ENCODE assay signal across 12 cellular contexts in the genomic region with DNA sequence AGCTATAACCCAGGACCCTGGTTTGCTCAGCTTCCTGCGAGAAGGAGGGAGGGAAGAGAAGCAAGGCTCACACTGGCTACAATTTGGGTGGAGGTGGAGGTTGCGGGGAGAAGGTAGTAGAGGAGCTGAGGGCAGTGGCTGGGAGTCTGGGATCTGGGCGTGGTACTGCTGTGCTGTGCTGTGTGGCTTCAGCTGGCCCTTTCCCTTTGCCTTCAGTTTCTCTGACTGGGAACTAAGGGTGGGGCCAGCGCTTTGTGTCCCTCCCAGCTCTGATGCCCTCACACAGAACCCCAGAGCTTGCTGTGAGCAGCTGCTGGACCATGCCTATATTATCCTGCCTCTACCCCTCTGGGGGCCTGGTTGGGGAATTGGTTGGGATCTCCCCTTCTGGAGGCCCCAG.
DNase-seq lines count a peak whose midpoint lies in the region; ATAC-seq and TF ChIP-seq lines count a peak whose summit lies in the region.
"Had no signal": no experiment of that assay in that cellular context is flagged by ENCODE, and none has a peak within 500 bp of the region (broad histone marks: within the 10 kb centered on the region; RNA-seq: fewer than 3 reads in every experiment).

No MANE protein-coding gene starts in this region.

- intact Hi-C loops in natural killer cell (cut with micrococcal nuclease), result loop anchor here (2.0 to 5.0 kb wide), 2 partner anchors 14 to 843 kb away; no protein-coding TSS in a partner anchor

- peak overlapping the region; percentile 67 for H3K4me3 Mint-ChIP-seq in stimulated activated naive CD8-positive, alpha-beta T cell treated with anti-CD3 and anti-CD28 coated beads, Interleukin-15, Interleukin-2, amounts not matched to agents 100 ng/mL and 50 ng/mL, for 24 hours
- H3K4me3 Mint-ChIP-seq in endothelial cell (ENCODE audit: unreplicated experiment) (peak overlapping the region; percentile 73), natural killer cell (peak overlapping the region; percentile 91)
- H3K4me3 Mint-ChIP-seq: HFFc6, nephron progenitor cell had no signal

- no peak for ATAC-seq in stimulated activated naive CD8-positive, alpha-beta T cell treated with anti-CD3 and anti-CD28 coated beads, Interleukin-15, Interleukin-2, amounts not matched to agents 100 U/mL and 50 U/mL, for 24 hours
- no peak for ATAC-seq in natural killer cell
- ATAC-seq in GM19351 (IDR thresholded peaks at IDR 0.05; ENCODE audit: unreplicated experiment), result no peak
- ATAC-seq in HG02840 (IDR thresholded peaks at IDR 0.05; ENCODE audit: low FRiP score, unreplicated experiment), result no peak

- no peak for DNase-seq in stimulated activated naive CD8-positive, alpha-beta T cell treated with anti-CD3 and anti-CD28 coated beads, Interleukin-15, Interleukin-2, amounts not matched to agents 100 U/mL and 50 U/mL, for 24 hours
- DNase-seq in endothelial cell (ENCODE audit: low spot score) (no peak), natural killer cell (no peak)
- no peak for DNase-seq in stimulated activated CD4-positive, alpha-beta T cell treated with anti-CD3 and anti-CD28 coated beads, Interleukin-2, amount 100 ng/mL, for 24 hours
- no peak for DNase-seq in stimulated activated CD4-positive, alpha-beta T cell treated with anti-CD3 and anti-CD28 coated beads, Interleukin-1b, Interleukin-23, amount 100 ng/mL, for 48 hours
- DNase-seq: HFFc6; hippocampal formation; nephron progenitor cell; stimulated activated CD4-positive, alpha-beta T cell treated with anti-CD3 and anti-CD28 coated beads, Interleukin-2, amount 100 ng/mL, for 48 hours had no signal

- no peaks in the 10 kb centered on the region for H3K9me3 Mint-ChIP-seq in stimulated activated naive CD8-positive, alpha-beta T cell treated with anti-CD3 and anti-CD28 coated beads, Interleukin-15, Interleukin-2, amounts not matched to agents 100 ng/mL and 50 ng/mL, for 24 hours
- H3K9me3 Mint-ChIP-seq in endothelial cell (ENCODE audit: unreplicated experiment) (no peaks in the 10 kb centered on the region), natural killer cell (no peaks in the 10 kb centered on the region)
- H3K9me3 Mint-ChIP-seq: HFFc6, nephron progenitor cell had no signal

- peak overlapping the region; percentile 90 for H3K27ac Mint-ChIP-seq in stimulated activated naive CD8-positive, alpha-beta T cell treated with anti-CD3 and anti-CD28 coated beads, Interleukin-15, Interleukin-2, amounts not matched to agents 100 ng/mL and 50 ng/mL, for 24 hours
- H3K27ac Mint-ChIP-seq in endothelial cell (ENCODE audit: unreplicated experiment), result peak overlapping the region; percentile 86
- peak overlapping the region; percentile 88 to 98 for H3K27ac Mint-ChIP-seq in natural killer cell
- H3K27ac Mint-ChIP-seq: HFFc6, nephron progenitor cell had no signal

- no peaks in the 10 kb centered on the region for H3K27me3 Mint-ChIP-seq in stimulated activated naive CD8-positive, alpha-beta T cell treated with anti-CD3 and anti-CD28 coated beads, Interleukin-15, Interleukin-2, amounts not matched to agents 100 ng/mL and 50 ng/mL, for 24 hours
- H3K27me3 Mint-ChIP-seq in endothelial cell (ENCODE audit: unreplicated experiment) (peaks cover 37% of the 10 kb centered on the region), natural killer cell (ENCODE audit: low read depth in 2 of 2) (no peaks in the 10 kb centered on the region)

- peaks cover 65% of the 10 kb centered on the region for H3K36me3 Mint-ChIP-seq in stimulated activated naive CD8-positive, alpha-beta T cell treated with anti-CD3 and anti-CD28 coated beads, Interleukin-15, Interleukin-2, amounts not matched to agents 100 ng/mL and 50 ng/mL, for 24 hours (ENCODE audit: low read depth)
- H3K36me3 Mint-ChIP-seq in endothelial cell (ENCODE audit: low read depth, unreplicated experiment), result peaks cover 69% of the 10 kb centered on the region
- H3K36me3 Mint-ChIP-seq in natural killer cell, result peaks cover 5% of the 10 kb centered on the region

- TF ChIP-seq CTCF in endothelial cell (IDR thresholded peaks at IDR 0.05; ENCODE audit: unreplicated experiment) (no peak), natural killer cell (IDR thresholded peaks at IDR 0.05) (no peak)

- peaks cover 81% of the 10 kb centered on the region for H3K4me1 Mint-ChIP-seq in stimulated activated naive CD8-positive, alpha-beta T cell treated with anti-CD3 and anti-CD28 coated beads, Interleukin-15, Interleukin-2, amounts not matched to agents 100 ng/mL and 50 ng/mL, for 24 hours (ENCODE audit: low read depth)
- peaks cover 84% of the 10 kb centered on the region for H3K4me1 Mint-ChIP-seq in endothelial cell (ENCODE audit: unreplicated experiment)
- H3K4me1 Mint-ChIP-seq in natural killer cell, result peaks cover 93 to 96% of the 10 kb centered on the region in 2 donors
